In genomic region chr4:49513546-49514115, GRCh38 we compare ENCODE assay signal across 8 cellular contexts.
DNase-seq lines count a peak whose midpoint lies in the region; ATAC-seq and TF ChIP-seq lines count a peak whose summit lies in the region.
"Not testable (repeated sequence)": the region's sequence is repeated elsewhere in the genome, so short reads cannot be mapped to it uniquely, and the experiment has no call there.

No MANE protein-coding gene starts in this region.

- H3K36me3 ChIP-seq in iPS-15b (ENCODE audit: control insufficient read depth, insufficient read depth, low read length); lower lobe of right lung; upper lobe of right lung: not testable (repeated sequence)

- H3K27ac ChIP-seq in lower lobe of right lung, upper lobe of right lung: not testable (repeated sequence)

- DNase-seq in Calu3: not testable (repeated sequence)
- peak; percentile 62 for DNase-seq in activated effector memory CD4-positive, alpha-beta T cell treated with anti-CD3 and anti-CD28 coated beads, Interleukin-2, amount 50 U/mL, for 16 hours
- DNase-seq in dermis blood vessel endothelial cell (peak; percentile 11), Right ventricle myocardium inferior (ENCODE audit: missing footprints) (peak; percentile 80), lower lobe of right lung (peak; percentile 51), osteocyte (ENCODE audit: extremely low spot score, unreplicated experiment) (peak; percentile 96), upper lobe of right lung (peak; percentile 65)

- not testable (repeated sequence) for H3K27me3 Mint-ChIP-seq in Calu3 (ENCODE audit: unreplicated experiment); osteocyte (ENCODE audit: unreplicated experiment)

- H3K9me3 Mint-ChIP-seq in Calu3 (ENCODE audit: low read depth, unreplicated experiment) (peaks cover 41% of the 10 kb centered on the region), osteocyte (ENCODE audit: unreplicated experiment) (peaks cover 47% of the 10 kb centered on the region)

- peak overlapping the region; percentile 40 for H3K4me3 ChIP-seq in iPS-15b (ENCODE audit: low read depth, low read length)
- H3K4me3 ChIP-seq in lower lobe of right lung, upper lobe of right lung: not testable (repeated sequence)

- not testable (repeated sequence) for H3K4me1 ChIP-seq in iPS-15b (ENCODE audit: control insufficient read depth, insufficient read depth, low read length); lower lobe of right lung; upper lobe of right lung

- TF ChIP-seq CTCF in Calu3 (IDR thresholded peaks at IDR 0.05; ENCODE audit: unreplicated experiment); lower lobe of right lung (IDR thresholded peaks at IDR 0.05); osteocyte (IDR thresholded peaks at IDR 0.05); upper lobe of right lung (IDR thresholded peaks at IDR 0.05): not testable (repeated sequence)

- CTCF ChIA-PET in Calu3 (lab: Charles Lee): not testable (repeated sequence)

- BruUV-seq in Calu3 (replicated peaks; lab: Mats Ljungman, UMichigan): TSS peak; percentile 93

- peaks cover 57% of the 10 kb centered on the region for H3K9me3 ChIP-seq in iPS-15b (ENCODE audit: control insufficient read depth, insufficient read depth, low read length)
- H3K9me3 ChIP-seq in lower lobe of right lung: peaks cover 19% of the 10 kb centered on the region
- not testable (repeated sequence) for H3K9me3 ChIP-seq in upper lobe of right lung

- H3K9ac ChIP-seq in iPS-15b (ENCODE audit: low read depth, low read length): not testable (repeated sequence)

- H3K4me1 Mint-ChIP-seq in Calu3 (ENCODE audit: low read depth, unreplicated experiment); osteocyte (ENCODE audit: unreplicated experiment): not testable (repeated sequence)

- H3K4me3 Mint-ChIP-seq in Calu3 (ENCODE audit: low read depth, unreplicated experiment); osteocyte (ENCODE audit: unreplicated experiment): not testable (repeated sequence)

- H3K27ac Mint-ChIP-seq in Calu3 (ENCODE audit: unreplicated experiment); osteocyte (ENCODE audit: unreplicated experiment): not testable (repeated sequence)

- not testable (repeated sequence) for H3K27me3 ChIP-seq in iPS-15b (ENCODE audit: control insufficient read depth, insufficient read depth, low read length); lower lobe of right lung (ENCODE audit: low read depth); upper lobe of right lung

- H3K36me3 Mint-ChIP-seq in Calu3 (ENCODE audit: insufficient read depth, unreplicated experiment); osteocyte (ENCODE audit: unreplicated experiment): not testable (repeated sequence)

- not testable (repeated sequence) for ATAC-seq in Right ventricle myocardium inferior, lower lobe of right lung, upper lobe of right lung

- intact Hi-C loops in Calu3 (cut with micrococcal nuclease; ENCODE audit: unreplicated experiment); Right ventricle myocardium inferior (cut with DNase I); lower lobe of right lung (cut with DNase I); upper lobe of right lung (cut with DNase I): not testable (repeated sequence)
